Comparison of ENCODE assay signal across 22 cellular contexts in genomic region chr2:20955277-20956026, GRCh38.
DNase-seq lines count a peak whose midpoint lies in the region; ATAC-seq, FAIRE-seq and TF ChIP-seq lines count a peak whose summit lies in the region.
"Had no signal": no experiment of that assay in that cellular context is flagged by ENCODE, and none has a peak within 500 bp of the region (broad histone marks: within the 10 kb centered on the region; RNA-seq: fewer than 3 reads in every experiment).

No MANE protein-coding gene starts in this region.

- H2BK20ac ChIP-seq in H1 (ENCODE audit: low read length), result no peak overlapping the region

- H4K20me1 ChIP-seq in HepG2 (ENCODE audit: insufficient read depth, low read length) (no peaks in the 10 kb centered on the region), H1 (replicated peaks in 1 of 2; ENCODE audit: control insufficient read depth in 1 of 2, insufficient read depth in 2 of 2, low read length in 2 of 2) (peaks cover 0 to 9% of the 10 kb centered on the region in 2 experiments), neural progenitor cell (ENCODE audit: low read depth) (no peaks in the 10 kb centered on the region)
- H4K20me1 ChIP-seq: BLaER1 had no signal

- peak; percentile 88 for FAIRE-seq in HepG2 (lab: Jason Lieb, UNC)
- FAIRE-seq in H1 (lab: Jason Lieb, UNC), result no peak
- FAIRE-seq: A204.1, GM12878, GM19239 had no signal

- H3K79me2 ChIP-seq in HepG2 (ENCODE audit: insufficient read depth, low read length) (no peaks in the 10 kb centered on the region), H1 (ENCODE audit: control insufficient read depth in 1 of 2, insufficient read depth in 2 of 2, low read length in 2 of 2) (no peaks in the 10 kb centered on the region), neural progenitor cell (ENCODE audit: low read depth) (no peaks in the 10 kb centered on the region)

- H3K4me3 ChIP-seq in HepG2 (replicated peaks in 1 of 3; ENCODE audit: insufficient read depth in 1 of 3, low read depth in 2 of 3, low read length in 3 of 3) (peak overlapping the region in 2 of 3 experiments; percentile 8 to 52; a peak in 1 of 6 replicates), right lobe of liver (no peak overlapping the region), H1 (ENCODE audit: extremely low read depth in 1 of 4, insufficient read depth in 2 of 4, low read depth in 3 of 4, low read length in 4 of 4) (no peak overlapping the region), neural progenitor cell (no peak overlapping the region)
- H3K4me3 ChIP-seq: BLaER1, GM12878, HAP-1 had no signal

- no peak overlapping the region for H4K5ac ChIP-seq in H1 (ENCODE audit: insufficient read length, low read depth, low read length)

- no peaks in the 10 kb centered on the region for H3K36me3 Mint-ChIP-seq in neural progenitor cell
- H3K36me3 Mint-ChIP-seq: CD4-positive, CD25-positive, alpha-beta regulatory T cell; CD8-positive, alpha-beta T cell had no signal

- no peaks in the 10 kb centered on the region for H3F3A ChIP-seq in neural progenitor cell (ENCODE audit: low read depth)

- peaks cover 11% of the 10 kb centered on the region; the same call in 1 of the 2 replicates for H3K23me2 ChIP-seq in H1 (ENCODE audit: low read depth, low read length)

- H3K27ac ChIP-seq in HepG2 (ENCODE audit: extremely low read length, insufficient read depth, low read length) (no peak overlapping the region), right lobe of liver (no peak overlapping the region), H1 (ENCODE audit: low read depth, low read length) (no peak overlapping the region), neural progenitor cell (no peak overlapping the region)
- H3K27ac ChIP-seq: 22Rv1, BLaER1, C4-2B had no signal

- no peak overlapping the region for H3K4me3 Mint-ChIP-seq in neural progenitor cell
- H3K4me3 Mint-ChIP-seq: B cell; CD4-positive, CD25-positive, alpha-beta regulatory T cell; CD8-positive, alpha-beta T cell; HFFc6 had no signal

- H2AK5ac ChIP-seq in H1 (ENCODE audit: low read depth, low read length), result no peak overlapping the region

- H3K36me3 ChIP-seq in HepG2 (replicated peaks in 1 of 2; ENCODE audit: control insufficient read depth in 1 of 2, insufficient read depth in 2 of 2, low read length in 2 of 2), result no peaks in the 10 kb centered on the region
- H3K36me3 ChIP-seq in right lobe of liver, result no peaks in the 10 kb centered on the region
- H3K36me3 ChIP-seq in H1 (ENCODE audit: control insufficient read depth in 2 of 4, insufficient read depth in 4 of 4, low read length in 3 of 4), result no peaks in the 10 kb centered on the region
- H3K36me3 ChIP-seq in neural progenitor cell, result no peaks in the 10 kb centered on the region
- H3K36me3 ChIP-seq: BLaER1, HAP-1 had no signal

- intact Hi-C loops in HepG2 (cut with micrococcal nuclease; ENCODE audit: unreplicated experiment), result no loop called here
- intact Hi-C loops in right lobe of liver (cut with DNase I), result loop anchor here in 1 of 2 donors (5.0 kb wide), 1 partner anchor 293 kb away; no protein-coding TSS in a partner anchor
- intact Hi-C loops in cardiac septum (cut with DNase I), result no loop called here

- no TSS peak for BruUV-seq in HepG2 (replicated peaks; lab: Mats Ljungman, UMichigan)

- DNase-seq in HepG2 (ENCODE audit: low spot score), result peak; percentile 49
- DNase-seq in right lobe of liver, result no peak
- DNase-seq in H1 (ENCODE audit: low read depth in 1 of 2, low spot score in 2 of 2), result no peak
- no peak for DNase-seq in neural progenitor cell (ENCODE audit: low spot score)
- no peak for DNase-seq in cardiac septum (ENCODE audit: low spot score)
- no peak for DNase-seq in SKM-1 (lab: John Stamatoyannopoulos, UW; ENCODE audit: unreplicated experiment)
- no peak for DNase-seq in DMS79 treated with DMSO at 0.1 percent for 48 hours (lab: John Stamatoyannopoulos, UW)
- DNase-seq: CD4-positive, CD25-positive, alpha-beta regulatory T cell; CD8-positive, alpha-beta T cell; DMS153; EL; GDM1; HFFc6 had no signal

- no peak overlapping the region for H3K23ac ChIP-seq in H1 (ENCODE audit: insufficient read length)

- H2BK5ac ChIP-seq in H1 (ENCODE audit: low read depth, low read length), result no peak overlapping the region

- H3K27me3 Mint-ChIP-seq in neural progenitor cell (ENCODE audit: insufficient read depth, low read depth), result peaks cover 7% of the 10 kb centered on the region

- no peak overlapping the region for H2BK12ac ChIP-seq in H1 (ENCODE audit: low read depth, low read length)

- POLR2A ChIA-PET in HepG2 (lab: Yijun Ruan, JAX) (no interaction called here), H1 (lab: Charles Lee; ENCODE audit: partially characterized antibody) (no interaction called here)

- H2BK15ac ChIP-seq in H1 (ENCODE audit: low read length), result no peak overlapping the region

- no peak overlapping the region for H2BK120ac ChIP-seq in H1 (replicated peaks; ENCODE audit: low read depth, low read length)

- H3K4ac ChIP-seq in H1 (replicated peaks; ENCODE audit: insufficient read length, low read depth, low read length), result no peak overlapping the region

- H3K4me2 ChIP-seq in HepG2 (ENCODE audit: low read depth, low read length), result peak overlapping the region; percentile 73
- H3K4me2 ChIP-seq in H1 (ENCODE audit: insufficient read depth in 1 of 2, low read depth in 2 of 2, low read length in 2 of 2), result no peak overlapping the region
- no peak overlapping the region for H3K4me2 ChIP-seq in neural progenitor cell
- H3K4me2 ChIP-seq: BLaER1 had no signal

- H3K18ac ChIP-seq in H1 (ENCODE audit: extremely low read depth, low read length), result no peak overlapping the region

- peak in 1 of 2 experiments; percentile 19; a peak in 1 of 4 replicates for TF ChIP-seq EP300 in HepG2 (IDR thresholded peaks at IDR 0.05; ENCODE audit: low read depth in 2 of 2, low read length in 2 of 2)
- no peak for TF ChIP-seq EP300 in HepG2 (CRISPR knock-in tag; IDR thresholded peaks at IDR 0.05; ENCODE audit: borderline replicate concordance)
- TF ChIP-seq EP300 in H1 (IDR thresholded peaks at IDR 0.05; ENCODE audit: borderline replicate concordance in 1 of 2, low read depth in 2 of 2, low read length in 2 of 2), result no peak

- WGBS in HepG2 (ENCODE audit: low lambda C conversion rate), result 13% methylated on average over 8 of the region's 10 CpGs
- WGBS in right lobe of liver (ENCODE audit: insufficient coverage, low coverage, low lambda C conversion rate, missing lambda C conversion rate), result 62% methylated on average over 6 of the region's 10 CpGs
- 85% methylated on average over 10 of the region's 10 CpGs; no CpG with 5 or more reads in 1 of the 2 experiments for WGBS in H1 (ENCODE audit: extremely low coverage in 1 of 2, insufficient coverage in 1 of 2, insufficient read length in 1 of 2, insufficient replicate concordance in 2 of 2, low coverage in 1 of 2, low lambda C conversion rate in 2 of 2, missing lambda C conversion rate in 1 of 2), 2 experiments

- H3K4me1 Mint-ChIP-seq in neural progenitor cell, result peaks cover 2% of the 10 kb centered on the region
- H3K4me1 Mint-ChIP-seq: B cell; CD4-positive, CD25-positive, alpha-beta regulatory T cell had no signal

- no peak overlapping the region for H4K91ac ChIP-seq in H1 (replicated peaks; ENCODE audit: insufficient read length, low read length)

- H3K14ac ChIP-seq in H1 (ENCODE audit: insufficient read length), result no peak overlapping the region

- H3K27ac Mint-ChIP-seq in neural progenitor cell, result no peak overlapping the region
- H3K27ac Mint-ChIP-seq: B cell; CD4-positive, CD25-positive, alpha-beta regulatory T cell; CD8-positive, alpha-beta T cell; HFFc6 had no signal

- no peak overlapping the region; the same call in 1 of the 2 replicates for H4K8ac ChIP-seq in H1 (ENCODE audit: extremely low read depth, insufficient read depth, low read length)

- H3K27me3 ChIP-seq in HepG2 (ENCODE audit: control insufficient read depth in 1 of 2, insufficient read depth in 2 of 2, low read length in 2 of 2) (peaks cover 0 to 28% of the 10 kb centered on the region in 2 experiments; a peak in 4 of 5 replicates), right lobe of liver (no peaks in the 10 kb centered on the region), H1 (replicated peaks in 1 of 4; ENCODE audit: control insufficient read depth in 3 of 4, extremely low read depth in 1 of 4, insufficient read depth in 3 of 4, low read length in 3 of 4) (no peaks in the 10 kb centered on the region), neural progenitor cell (no peaks in the 10 kb centered on the region)
- H3K27me3 ChIP-seq: BLaER1 had no signal

- CTCF ChIA-PET in HepG2 (lab: Yijun Ruan, JAX; ENCODE audit: low intra/inter-chr PET ratio, low total read pairs), result no interaction called here
- CTCF ChIA-PET in H1 (lab: Charles Lee; ENCODE audit: partially characterized antibody), result interaction anchor here (0.9 to 1.5 kb wide), 2 partner anchors 9 to 174 kb away, joined by 4 to 8 read pairs; no protein-coding TSS in a partner anchor

- no peak overlapping the region for H3K56ac ChIP-seq in H1 (replicated peaks; ENCODE audit: insufficient read length, low read depth, low read length)

- TF ChIP-seq POLR2A in HepG2 (IDR thresholded peaks at IDR 0.05; ENCODE audit: insufficient read depth in 1 of 2, low read depth in 2 of 2, low read length in 2 of 2) (no peak), right lobe of liver (IDR thresholded peaks at IDR 0.05) (no peak), H1 (IDR thresholded peaks at IDR 0.05; ENCODE audit: control extremely low read depth in 1 of 2, low read depth in 2 of 2, low read length in 2 of 2) (no peak)

- H2AFZ ChIP-seq in HepG2 (ENCODE audit: low read length) (peak overlapping the region; percentile 46), H1 (ENCODE audit: low read length) (peak overlapping the region; percentile 31; the same call in 1 of the 2 replicates), neural progenitor cell (replicated peaks) (peak overlapping the region; percentile 68)

- H3K9ac ChIP-seq in HepG2 (ENCODE audit: insufficient read depth, low read depth, low read length), result no peak overlapping the region
- H3K9ac ChIP-seq in H1 (replicated peaks in 1 of 4; ENCODE audit: extremely low read depth in 1 of 4, low read depth in 3 of 4, low read length in 3 of 4), result no peak overlapping the region
- no peak overlapping the region for H3K9ac ChIP-seq in neural progenitor cell
- H3K9ac ChIP-seq: BLaER1 had no signal

- H3K4me1 ChIP-seq in HepG2 (ENCODE audit: insufficient read depth, low read length) (peaks cover 24% of the 10 kb centered on the region), right lobe of liver (no peaks in the 10 kb centered on the region), H1 (replicated peaks in 1 of 4; ENCODE audit: control insufficient read depth in 3 of 4, insufficient read depth in 4 of 4, low read length in 3 of 4) (no peaks in the 10 kb centered on the region; a peak in 1 of 7 replicates), neural progenitor cell (no peaks in the 10 kb centered on the region)
- H3K4me1 ChIP-seq: HAP-1 had no signal

- H3K9me3 ChIP-seq in HepG2 (ENCODE audit: low read length) (no peaks in the 10 kb centered on the region), right lobe of liver (no peaks in the 10 kb centered on the region), H1 (ENCODE audit: insufficient read depth in 2 of 2, low read depth in 1 of 2, low read length in 1 of 2) (no peaks in the 10 kb centered on the region), neural progenitor cell (ENCODE audit: low read depth) (no peaks in the 10 kb centered on the region)
- H3K9me3 ChIP-seq: BLaER1, Caco-2, HAP-1 had no signal

- no peak for TF ChIP-seq RAD21 in HepG2 (CRISPR knock-in tag; IDR thresholded peaks at IDR 0.05)
- TF ChIP-seq RAD21 in H1 (IDR thresholded peaks at IDR 0.05 in 1 of 2, conservative IDR thresholded peaks at IDR 0.05 in 1 of 2; ENCODE audit: low read depth in 2 of 2, low read length in 2 of 2), result no peak

- no peaks in the 10 kb centered on the region for H3K9me3 Mint-ChIP-seq in neural progenitor cell
- H3K9me3 Mint-ChIP-seq: CD4-positive, CD25-positive, alpha-beta regulatory T cell; CD8-positive, alpha-beta T cell; HFFc6 had no signal

- ATAC-seq in HepG2 (peak; percentile 88), right lobe of liver (no peak)
- ATAC-seq: CD8-positive, alpha-beta T cell; GM12878 had no signal

- H3K79me1 ChIP-seq in H1 (ENCODE audit: low read depth, low read length), result no peaks in the 10 kb centered on the region; the same call in 1 of the 2 replicates

- in situ Hi-C loops in HepG2 (cut with HindIII; ENCODE audit: extremely low pct_ligation_motif_present, low pct_unique_long_range_greater_than_20kb), result loop anchor here (25.0 kb wide), 1 partner anchor 293 kb away; the partner anchor contains the start of genes GDF7 and HS1BP3

- 0 out of 2 replicates have a peak, but pooled peaks have one; percentile 15 for TF ChIP-seq CTCF in HepG2 (CRISPR knock-in tag; IDR thresholded peaks at IDR 0.05)
- TF ChIP-seq CTCF in right lobe of liver (IDR thresholded peaks at IDR 0.05), result no peak
- TF ChIP-seq CTCF in H1 (IDR thresholded peaks at IDR 0.05; ENCODE audit: control extremely low read depth in 1 of 3, insufficient read depth in 1 of 3, low read depth in 1 of 3, low read length in 3 of 3), result no peak
- no peak for TF ChIP-seq CTCF in neural progenitor cell (IDR thresholded peaks at IDR 0.05)

Comparison
In these comparisons a context has a peak if more than half of its experiments do, and no peak if none do; other contexts are left out.
1. H3K4me3 ChIP-seq: peak in HepG2 (2 of 3); none in right lobe of liver (0 of 3), H1 (0 of 4) and neural progenitor cell (single experiment).
2. Of the 41 proteins assayed by ChIP-seq in both HepG2 and H1: peak only in HepG2: CTCF and ZNF274; only in H1: none; in both: none; in neither: 37; mixed calls (peak in some experiments, not most) for 2.
3. Peak in every context shown above with its lines, with median percentiles within 50 percentile points of each other: H2AFZ ChIP-seq.